34 cellular contexts compared by ENCODE assay signal in the genomic region with DNA sequence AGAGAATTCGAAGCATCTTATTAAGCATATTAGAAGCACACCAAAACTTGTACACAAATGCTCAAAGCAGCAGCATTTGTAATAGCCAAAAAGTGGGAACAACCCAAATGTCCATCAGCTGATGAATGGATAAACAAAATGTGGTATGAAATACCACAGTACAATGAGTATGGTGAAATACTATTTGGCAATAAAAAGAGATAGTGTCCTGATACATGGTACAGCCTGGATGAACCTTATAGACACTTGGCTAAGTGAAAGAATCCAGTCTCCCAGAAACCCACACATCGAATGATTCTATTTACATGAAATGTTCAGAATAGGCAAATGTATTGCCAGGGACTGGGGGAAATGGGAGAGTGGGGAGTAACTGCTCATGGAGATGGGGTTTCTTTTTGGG. TPM values are rescaled to one million over a fixed set of nuclear protein-coding genes. Genes with fewer than 3 reads are reported as not detected.
"Had no signal": no experiment of that assay in that cellular context is flagged by ENCODE, and none has a peak within 500 bp of the region (broad histone marks: within the 10 kb centered on the region; RNA-seq: fewer than 3 reads in every experiment).

No MANE protein-coding gene starts in this region.

- H3K27me3 ChIP-seq: ovary, right atrium auricular region, uterus had no signal

- H3K4me1 Mint-ChIP-seq: mesothelial cell of epicardium had no signal

- H3K36me3 Mint-ChIP-seq: mesothelial cell of epicardium; naive B cell; natural killer cell; stimulated activated memory B cell treated with anti-CD40 and anti-IgM and Interleukin-4, amounts not matched to agents 10 μg/mL and 1 μg/mL and 100 μg/mL, for 72 hours; type B pancreatic cell had no signal

- H3K4me3 ChIP-seq: heart right ventricle, left ventricle myocardium inferior, lung, ovary, right atrium auricular region, spleen, tibial nerve, uterus had no signal

- H3K4me3 Mint-ChIP-seq: mesothelial cell of epicardium; naive B cell; natural killer cell; nephron progenitor cell; stimulated activated memory B cell treated with anti-CD40 and anti-IgM and Interleukin-4, amounts not matched to agents 10 μg/mL and 1 μg/mL and 100 μg/mL, for 72 hours; stimulated activated naive CD8-positive, alpha-beta T cell treated with anti-CD3 and anti-CD28 coated beads, Interleukin-15, amount 100 ng/mL, for 72 hours; type B pancreatic cell had no signal

- H3K27ac Mint-ChIP-seq: mesothelial cell of epicardium; naive B cell; natural killer cell; nephron progenitor cell; progenitor cell of endocrine pancreas; stimulated activated memory B cell treated with anti-CD40 and anti-IgM and Interleukin-4, amounts not matched to agents 10 μg/mL and 1 μg/mL and 100 μg/mL, for 72 hours; stimulated activated naive CD8-positive, alpha-beta T cell treated with anti-CD3 and anti-CD28 coated beads, Interleukin-15, amount 100 ng/mL, for 72 hours; type B pancreatic cell had no signal

- H3K9me3 ChIP-seq: heart right ventricle, left ventricle myocardium inferior, ovary, tibial nerve, uterus had no signal

- H3K4me1 ChIP-seq: heart right ventricle, left ventricle myocardium inferior, right atrium auricular region, spleen, tibial nerve, uterus had no signal

- H3K36me3 ChIP-seq: heart right ventricle, left ventricle myocardium inferior, ovary, right atrium auricular region, spleen, tibial nerve, uterus had no signal

- H3K9me3 Mint-ChIP-seq: natural killer cell, type B pancreatic cell had no signal

- DNase-seq: heart right ventricle; hippocampal formation; kidney; left colon; left ventricle myocardium inferior; mesendoderm; naive B cell; natural killer cell; nephron progenitor cell; ovary; small intestine; spleen; stimulated activated CD4-positive, alpha-beta T cell treated with anti-CD3 and anti-CD28 coated beads, Interleukin-1b, Interleukin-23, amount 100 ng/mL, for 48 hours; stimulated activated CD4-positive, alpha-beta T cell treated with anti-CD3 and anti-CD28 coated beads, Interleukin-2, amount 100 ng/mL, for 48 hours; stimulated activated CD4-positive, alpha-beta T cell treated with anti-CD3 and anti-CD28 coated beads, Interleukin-4, amount 100 ng/mL, for 4 hours; stimulated activated CD8-positive, alpha-beta memory T cell treated with anti-CD3 and anti-CD28 coated beads, Interleukin-4, amount 100 ng/mL, for 48 hours; stimulated activated naive CD4-positive, alpha-beta T cell treated with Interleukin-2 at 50 U/mL for 16 hours; stimulated activated naive CD8-positive, alpha-beta T cell treated with anti-CD3 and anti-CD28 coated beads, Interleukin-15, amount 100 ng/mL, for 72 hours; substantia nigra; uterus had no signal

- ATAC-seq: heart right ventricle; left colon; natural killer cell; sciatic nerve; stimulated activated memory B cell treated with anti-CD40 and anti-IgM and Interleukin-4, amounts not matched to agents 10 μg/mL and 1 μg/mL and 100 μg/mL, for 72 hours; stimulated activated naive CD8-positive, alpha-beta T cell treated with anti-CD3 and anti-CD28 coated beads, Interleukin-15, amount 100 ng/mL, for 72 hours had no signal

- H3K27ac ChIP-seq: heart right ventricle, left ventricle myocardium inferior, ovary, right atrium auricular region, spleen, tibial nerve, uterus had no signal

RNA-seq across cellular contexts. Expression of a gene that starts 3.0 kb away (rescaled TPM):
- total RNA-seq: heart right ventricle, kidney, left colon, left ventricle myocardium inferior, lung, mesothelial cell of epicardium, mononuclear cell, natural killer cell, omental fat pad, ovary, progenitor cell of endocrine pancreas, pulmonary artery endothelial cell, renal cortical epithelial cell, right atrium auricular region, sciatic nerve, spleen, temporal lobe, tibial nerve, ureter, uterus had no signal

RNA-seq across cellular contexts. Expression of a gene that starts 38.4 kb away (rescaled TPM):
- total RNA-seq: mononuclear cell, natural killer cell, pulmonary artery endothelial cell, spleen had no signal
